ENCODE assay signal across 24 cellular contexts in the genomic region with DNA sequence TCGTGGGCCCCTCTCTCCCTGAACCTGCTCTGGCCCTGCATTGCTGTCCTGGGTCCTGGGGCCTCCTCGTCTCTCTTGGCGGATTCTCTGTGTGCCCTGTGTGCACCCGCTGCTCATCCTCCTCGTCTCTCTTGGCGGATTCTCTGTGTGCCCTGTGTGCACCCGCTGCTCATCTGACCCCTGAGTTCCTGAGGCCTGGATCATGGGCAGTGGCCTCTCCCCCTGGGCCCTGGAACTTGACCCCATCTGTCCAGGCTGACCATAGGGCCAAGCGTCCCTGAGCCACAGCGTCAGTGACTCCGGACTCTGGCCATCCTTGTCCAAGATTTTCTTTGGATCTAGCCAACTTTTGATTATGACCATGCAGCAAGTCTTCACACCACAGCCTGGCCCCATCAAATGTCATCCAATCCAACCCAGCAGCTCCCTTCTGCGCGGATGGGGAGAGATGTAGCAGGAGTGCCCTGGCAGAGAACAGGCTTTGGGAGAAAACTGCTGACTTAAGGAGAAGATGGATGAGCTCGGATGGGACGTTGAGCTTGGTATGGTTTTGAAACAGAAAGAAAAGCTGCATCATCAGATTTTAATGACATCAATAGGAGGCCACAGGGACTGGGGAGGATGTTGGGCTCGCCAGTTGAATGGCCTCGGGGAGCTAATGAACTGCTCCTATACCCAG.
DNase-seq lines count a peak whose midpoint lies in the region; ATAC-seq, FAIRE-seq and TF ChIP-seq lines count a peak whose summit lies in the region.
"Had no signal": no experiment of that assay in that cellular context is flagged by ENCODE, and none has a peak within 500 bp of the region (broad histone marks: within the 10 kb centered on the region; RNA-seq: fewer than 3 reads in every experiment).

No MANE protein-coding gene starts in this region.

- TF ChIP-seq CTCF in DND-41 (IDR thresholded peaks at IDR 0.05; ENCODE audit: borderline replicate concordance, extremely low read depth, low read length, poor library complexity, severe bottlenecking) (no peak), K562 (IDR thresholded peaks at IDR 0.05 in 2 of 3, conservative IDR thresholded peaks at IDR 0.05 in 1 of 3; ENCODE audit: insufficient read depth in 2 of 3, low read depth in 1 of 3, low read length in 3 of 3) (no peak), osteoblast (IDR thresholded peaks at IDR 0.05; ENCODE audit: extremely low read depth, low read depth, low read length) (no peak), upper lobe of right lung (IDR thresholded peaks at IDR 0.05) (no peak)

- no peak for TF ChIP-seq EP300 in K562 (IDR thresholded peaks at IDR 0.05; ENCODE audit: low read length)

- no peak overlapping the region for H3K9ac ChIP-seq in DND-41 (ENCODE audit: low read depth, low read length)
- no peak overlapping the region for H3K9ac ChIP-seq in K562 (ENCODE audit: insufficient read depth in 1 of 2, low read depth in 2 of 2, low read length in 2 of 2)

- in situ Hi-C loops in K562 (cut with MboI), result no loop called here

- no peak overlapping the region for H3K27ac ChIP-seq in DND-41 (ENCODE audit: low read length)
- no peak overlapping the region for H3K27ac ChIP-seq in K562 (ENCODE audit: extremely low read depth, low read depth, low read length)
- H3K27ac ChIP-seq in osteoblast (ENCODE audit: low read depth, low read length), result no peak overlapping the region
- H3K27ac ChIP-seq in upper lobe of right lung, result no peak overlapping the region
- H3K27ac ChIP-seq: HL-60, SK-N-MC had no signal

- H3K4me2 ChIP-seq in DND-41 (ENCODE audit: insufficient read depth, low read length), result no peak overlapping the region
- H3K4me2 ChIP-seq in K562 (ENCODE audit: insufficient read depth, low read length), result no peak overlapping the region
- no peak overlapping the region for H3K4me2 ChIP-seq in osteoblast (ENCODE audit: insufficient read depth, low read length)

- intact Hi-C loops in K562 (cut with micrococcal nuclease) (no loop called here), upper lobe of right lung (cut with DNase I) (no loop called here), left colon (cut with DNase I, micrococcal nuclease) (no loop called here)
- intact Hi-C loops in activated CD4-positive, alpha-beta memory T cell treated with anti-CD3 and anti-CD28 coated beads for 36 hours (cut with micrococcal nuclease), result no loop called here

- H3K36me3 Mint-ChIP-seq in activated CD4-positive, alpha-beta memory T cell treated with anti-CD3 and anti-CD28 coated beads for 36 hours, result no peaks in the 10 kb centered on the region
- H3K36me3 Mint-ChIP-seq: IgD-negative memory B cell had no signal

- peaks cover 7% of the 10 kb centered on the region for H3K27me3 Mint-ChIP-seq in activated CD4-positive, alpha-beta memory T cell treated with anti-CD3 and anti-CD28 coated beads for 36 hours

- H4K20me1 ChIP-seq in DND-41 (ENCODE audit: insufficient read depth, low read length) (no peaks in the 10 kb centered on the region), K562 (replicated peaks; ENCODE audit: control insufficient read depth, insufficient read depth, low read length) (0 out of 2 replicates have a peak, but pooled peaks cover 3% of the 10 kb centered on the region), osteoblast (ENCODE audit: insufficient read depth, low read length) (no peaks in the 10 kb centered on the region)

- no peak overlapping the region for H3K4me3 Mint-ChIP-seq in activated CD4-positive, alpha-beta memory T cell treated with anti-CD3 and anti-CD28 coated beads for 36 hours
- H3K4me3 Mint-ChIP-seq: HFFc6 had no signal

- no peak for TF ChIP-seq RAD21 in K562 (CRISPR knock-in tag; conservative IDR thresholded peaks at IDR 0.05 in 1 of 2, IDR thresholded peaks at IDR 0.05 in 1 of 2)

- no peak for TF ChIP-seq POLR2A in K562 (conservative IDR thresholded peaks at IDR 0.05)

- WGBS in K562 (ENCODE audit: insufficient coverage, low coverage, missing lambda C conversion rate), result under 1% methylated on average over 16 of the region's 16 CpGs

- H3K27me3 ChIP-seq in DND-41 (ENCODE audit: insufficient read depth, low read length, poor library complexity) (no peaks in the 10 kb centered on the region), K562 (ENCODE audit: control insufficient read depth in 2 of 2, insufficient read depth in 2 of 2, low read length in 2 of 2) (peaks cover 0 to 23% of the 10 kb centered on the region in 2 experiments; a peak in 3 of 5 replicates), osteoblast (ENCODE audit: insufficient read depth, low read length) (no peaks in the 10 kb centered on the region), upper lobe of right lung (no peaks in the 10 kb centered on the region)

- H3K9me1 ChIP-seq in K562 (ENCODE audit: control insufficient read depth, insufficient read depth, low read length), result no peaks in the 10 kb centered on the region

- ATAC-seq in DND-41 (ENCODE audit: insufficient read depth, low read depth), result no peak
- no peak for ATAC-seq in K562
- ATAC-seq in upper lobe of right lung, result no peak
- no peak for ATAC-seq in left colon

- H3K27ac Mint-ChIP-seq in activated CD4-positive, alpha-beta memory T cell treated with anti-CD3 and anti-CD28 coated beads for 36 hours, result no peak overlapping the region
- H3K27ac Mint-ChIP-seq: HFFc6, IgD-negative memory B cell had no signal

- H3K4me1 ChIP-seq in DND-41 (ENCODE audit: insufficient read depth, low read length), result no peaks in the 10 kb centered on the region
- H3K4me1 ChIP-seq in K562 (replicated peaks in 1 of 2; ENCODE audit: control insufficient read depth in 2 of 2, insufficient read depth in 2 of 2, low read length in 2 of 2), result no peaks in the 10 kb centered on the region
- no peaks in the 10 kb centered on the region for H3K4me1 ChIP-seq in osteoblast (ENCODE audit: insufficient read depth, low read length)
- no peaks in the 10 kb centered on the region for H3K4me1 ChIP-seq in upper lobe of right lung

- POLR2A ChIA-PET in K562 (lab: Yijun Ruan, JAX), result no interaction called here
- POLR2A ChIA-PET in activated CD4-positive, alpha-beta memory T cell treated with anti-CD3 and anti-CD28 coated beads for 36 hours (lab: Charles Lee), result no interaction called here

- DNase-seq in DND-41 (peak; percentile 0), K562 (ENCODE audit: extremely low read depth in 1 of 4, low spot score in 3 of 4) (no peak), osteoblast (ENCODE audit: insufficient read length, low spot score, missing footprints) (peak; percentile 18), upper lobe of right lung (peak; percentile 45), left colon (no peak), NCI-H2107 treated with DMSO at 0.1 percent for 48 hours (lab: John Stamatoyannopoulos, UW; ENCODE audit: unreplicated experiment) (no peak)
- DNase-seq in activated CD4-positive, alpha-beta memory T cell treated with anti-CD3 and anti-CD28 coated beads for 36 hours, result no peak
- DNase-seq: ACHN; C1 segment of cervical spinal cord; HFFc6; NCI-H1105 treated with DMSO at 0.1 percent for 48 hours; NCI-H1694; NCI-H2081 treated with DMSO at 0.1 percent for 48 hours; NCI-H510A; NCI-H748 treated with DMSO at 0.1 percent for 48 hours; NK-92 treated with Interleukin-12 subunit alpha and Interleukin-12 subunit beta, amount 100 ng/mL, for 24 hours; Right ventricle myocardium superior had no signal

- H3K9me3 ChIP-seq in DND-41 (ENCODE audit: insufficient read depth, low read length, severe bottlenecking) (no peaks in the 10 kb centered on the region), K562 (replicated peaks; ENCODE audit: control insufficient read depth, insufficient read depth, low read depth, low read length) (no peaks in the 10 kb centered on the region), osteoblast (ENCODE audit: low read depth, low read length) (no peaks in the 10 kb centered on the region), upper lobe of right lung (peaks cover 1% of the 10 kb centered on the region)

- no peak for FAIRE-seq in K562 (lab: Jason Lieb, UNC)
- FAIRE-seq: D721Med, H54, HTR-8/SVneo, RCC 7860 had no signal

- H3K36me3 ChIP-seq in DND-41 (ENCODE audit: insufficient read depth, low read length) (no peaks in the 10 kb centered on the region), K562 (ENCODE audit: control insufficient read depth, insufficient read depth, low read length) (no peaks in the 10 kb centered on the region), osteoblast (ENCODE audit: insufficient read depth, low read length) (no peaks in the 10 kb centered on the region), upper lobe of right lung (no peaks in the 10 kb centered on the region)

- H3K79me2 ChIP-seq in DND-41 (ENCODE audit: insufficient read depth, low read length) (no peaks in the 10 kb centered on the region), K562 (ENCODE audit: control insufficient read depth, insufficient read depth, low read length) (no peaks in the 10 kb centered on the region), osteoblast (ENCODE audit: insufficient read depth, low read length) (no peaks in the 10 kb centered on the region)

- CTCF ChIA-PET in K562 (lab: Yijun Ruan, JAX; ENCODE audit: low intra/inter-chr PET ratio), result no interaction called here
- CTCF ChIA-PET in activated CD4-positive, alpha-beta memory T cell treated with anti-CD3 and anti-CD28 coated beads for 36 hours (lab: Charles Lee), result interaction anchor here (1.1 kb wide), 1 partner anchor 18 kb away, joined by 5 read pairs; no protein-coding TSS in a partner anchor

- no peaks in the 10 kb centered on the region for H3K9me3 Mint-ChIP-seq in activated CD4-positive, alpha-beta memory T cell treated with anti-CD3 and anti-CD28 coated beads for 36 hours

- BruUV-seq in K562 (replicated peaks; lab: Mats Ljungman, UMichigan), result no TSS peak

- no peaks in the 10 kb centered on the region for H3K4me1 Mint-ChIP-seq in activated CD4-positive, alpha-beta memory T cell treated with anti-CD3 and anti-CD28 coated beads for 36 hours (ENCODE audit: low read depth)
- H3K4me1 Mint-ChIP-seq: IgD-negative memory B cell had no signal

- no peak overlapping the region for H3K4me3 ChIP-seq in DND-41 (ENCODE audit: low read depth in 1 of 2, low read length in 2 of 2)
- no peak overlapping the region for H3K4me3 ChIP-seq in K562
- H3K4me3 ChIP-seq in osteoblast (ENCODE audit: insufficient read depth, low read length), result no peak overlapping the region
- H3K4me3 ChIP-seq in upper lobe of right lung, result no peak overlapping the region
- H3K4me3 ChIP-seq: SK-N-MC had no signal

- H2AFZ ChIP-seq in DND-41 (ENCODE audit: low read depth, low read length) (no peak overlapping the region), K562 (ENCODE audit: low read depth, low read length) (no peak overlapping the region), osteoblast (ENCODE audit: low read length) (no peak overlapping the region)

TF ChIP-seq in K562, 482 proteins besides CTCF, POLR2A, EP300 and RAD21 (continues in another document):
- no peak for TF ChIP-seq CC2D1A (IDR thresholded peaks at IDR 0.05)
- no peak for TF ChIP-seq MED1 (CRISPR knock-in tag; IDR thresholded peaks at IDR 0.05; ENCODE audit: borderline replicate concordance)
- TF ChIP-seq ZC3H8 (IDR thresholded peaks at IDR 0.05), result no peak

Comparison
In these comparisons a context has a peak if more than half of its experiments do, and no peak if none do; other contexts are left out.
1. DNase-seq: peak in DND-41 (single experiment), osteoblast (single experiment) and upper lobe of right lung (single experiment); none in K562 (0 of 4), left colon (0 of 2), activated CD4-positive, alpha-beta memory T cell treated with anti-CD3 and anti-CD28 coated beads for 36 hours (single experiment) and NCI-H2107 treated with DMSO at 0.1 percent for 48 hours (single experiment).